ENCODE assay signal across 1 cellular context in genomic region chr6:16224409-16224808, GRCh38.
TF ChIP-seq lines count a peak whose summit lies in the region.

No MANE protein-coding gene starts in this region.

TF ChIP-seq in K562, 482 proteins besides CTCF, POLR2A, EP300 and RAD21 (continued from another document and continues in another):
- TF ChIP-seq E2F6 (IDR thresholded peaks at IDR 0.05; ENCODE audit: borderline replicate concordance in 1 of 2, extremely low read depth in 1 of 2, insufficient read depth in 1 of 2, insufficient read length in 1 of 2, low read depth in 1 of 2, low read length in 1 of 2, poor library complexity in 1 of 2, severe bottlenecking in 1 of 2), result peak; percentile 27 to 37
- TF ChIP-seq FOXK2 (conservative IDR thresholded peaks at IDR 0.05 in 1 of 2, IDR thresholded peaks at IDR 0.05 in 1 of 2; ENCODE audit: low read depth in 2 of 2), result peak in 1 of 2 experiments; percentile 53; a peak in 3 of 4 replicates
- no peak for TF ChIP-seq PYGO2 (tag; IDR thresholded peaks at IDR 0.05)
- no peak for TF ChIP-seq ATF1 (CRISPR knock-in tag; IDR thresholded peaks at IDR 0.05)
- TF ChIP-seq ATF1 (tag; IDR thresholded peaks at IDR 0.05), result peak; percentile 59
- TF ChIP-seq ESRRA (IDR thresholded peaks at IDR 0.05; ENCODE audit: borderline replicate concordance, low read depth), result peak; percentile 97; the same call in 1 of the 2 replicates
- TF ChIP-seq ZBTB33 (CRISPR knock-in tag; IDR thresholded peaks at IDR 0.05), result 0 out of 2 replicates have a peak, but pooled peaks have one; percentile 19
- no peak for TF ChIP-seq NR2C2 (CRISPR knock-in tag; IDR thresholded peaks at IDR 0.05)
- TF ChIP-seq NR2C2 (tag; IDR thresholded peaks at IDR 0.05), result peak; percentile 42
- peak; percentile 55; the same call in 1 of the 2 replicates for TF ChIP-seq USF1 (CRISPR knock-in tag; IDR thresholded peaks at IDR 0.05)
- TF ChIP-seq CBX3 (IDR thresholded peaks at IDR 0.05; ENCODE audit: borderline replicate concordance in 1 of 2, low read length in 2 of 2), result peak in 1 of 2 experiments; percentile 33; a peak in 1 of 3 replicates
- peak; percentile 87 for TF ChIP-seq L3MBTL2 (IDR thresholded peaks at IDR 0.05)
- no peak for TF ChIP-seq SREBF2 (CRISPR knock-in tag; IDR thresholded peaks at IDR 0.05)
- TF ChIP-seq GATAD2B (IDR thresholded peaks at IDR 0.05; ENCODE audit: borderline replicate concordance), result 0 out of 2 replicates have a peak, but pooled peaks have one; percentile 36
- no peak for TF ChIP-seq THAP7 (CRISPR knock-in tag; IDR thresholded peaks at IDR 0.05)
- peak; percentile 90 for TF ChIP-seq TAL1 (IDR thresholded peaks at IDR 0.05)
- TF ChIP-seq ETV6 (IDR thresholded peaks at IDR 0.05; ENCODE audit: borderline replicate concordance in 1 of 2, low read depth in 2 of 2, low read length in 1 of 2), result peak in 1 of 2 experiments; percentile 42; a peak in 1 of 4 replicates
- TF ChIP-seq ETV6 (CRISPR knock-in tag; IDR thresholded peaks at IDR 0.05; ENCODE audit: borderline replicate concordance), result no peak
- no peak for TF ChIP-seq THRAP3 (IDR thresholded peaks at IDR 0.05; ENCODE audit: borderline replicate concordance)
- TF ChIP-seq FOXM1 (IDR thresholded peaks at IDR 0.05; ENCODE audit: low read depth), result peak; percentile 78; the same call in 1 of the 2 replicates
- no peak for TF ChIP-seq FOXM1 (CRISPR knock-in tag; IDR thresholded peaks at IDR 0.05; ENCODE audit: low read depth)
- peak; percentile 57 for TF ChIP-seq MEIS2 (IDR thresholded peaks at IDR 0.05; ENCODE audit: partially characterized antibody)
- TF ChIP-seq TEAD1 (CRISPR knock-in tag; IDR thresholded peaks at IDR 0.05), result peak; percentile 94 to 98
- no peak for TF ChIP-seq ZNF57 (CRISPR knock-in tag; IDR thresholded peaks at IDR 0.05)
- TF ChIP-seq CUX1 (CRISPR knock-in tag; IDR thresholded peaks at IDR 0.05), result peak; percentile 89; the same call in 1 of the 2 replicates
- 0 out of 2 replicates have a peak, but pooled peaks have one; percentile 21 for TF ChIP-seq MTF1 (CRISPR knock-in tag; IDR thresholded peaks at IDR 0.05; ENCODE audit: borderline replicate concordance)
- peak; percentile 90 for TF ChIP-seq SOX6 (IDR thresholded peaks at IDR 0.05)
- TF ChIP-seq U2AF2 (optimal IDR thresholded peaks at IDR 0.05; ENCODE audit: low read depth, low read length), result no peak
- no peak for TF ChIP-seq ZNF699 (CRISPR knock-in tag; IDR thresholded peaks at IDR 0.05; ENCODE audit: insufficient replicate concordance)
- peak in 1 of 2 experiments; percentile 30; a peak in 1 of 4 replicates for TF ChIP-seq ARNT (IDR thresholded peaks at IDR 0.05)
- 0 out of 2 replicates have a peak, but pooled peaks have one; percentile 40 for TF ChIP-seq ARID3A (IDR thresholded peaks at IDR 0.05; ENCODE audit: borderline replicate concordance, low read depth, low read length)
- TF ChIP-seq PHTF2 (CRISPR knock-in tag; IDR thresholded peaks at IDR 0.05), result no peak
- no peak for TF ChIP-seq ZKSCAN8 (CRISPR knock-in tag; IDR thresholded peaks at IDR 0.05)
- TF ChIP-seq NBN (IDR thresholded peaks at IDR 0.05; ENCODE audit: low read depth), result peak; percentile 42; the same call in 1 of the 2 replicates
- peak; percentile 52; the same call in 1 of the 2 replicates for TF ChIP-seq VEZF1 (CRISPR knock-in tag; IDR thresholded peaks at IDR 0.05)
- no peak for TF ChIP-seq PATZ1 (CRISPR knock-in tag; IDR thresholded peaks at IDR 0.05; ENCODE audit: borderline replicate concordance)
- no peak for TF ChIP-seq POLR2AphosphoS2 (IDR thresholded peaks at IDR 0.05; ENCODE audit: low read length)
- no peak for TF ChIP-seq ZBTB43 (CRISPR knock-in tag; IDR thresholded peaks at IDR 0.05)
- TF ChIP-seq ZBTB11 (CRISPR knock-in tag; IDR thresholded peaks at IDR 0.05), result peak in 1 of 3 experiments; percentile 69; a peak in 1 of 6 replicates
- no peak for TF ChIP-seq ZNF324 (CRISPR knock-in tag; IDR thresholded peaks at IDR 0.05)
- TF ChIP-seq SIN3A (IDR thresholded peaks at IDR 0.05; ENCODE audit: borderline replicate concordance in 2 of 2, control insufficient read depth in 1 of 2, low read depth in 2 of 2, low read length in 2 of 2), result no peak
- TF ChIP-seq ELF4 (CRISPR knock-in tag; IDR thresholded peaks at IDR 0.05), result peak; percentile 84; the same call in 1 of the 2 replicates
